23 cellular contexts compared by ENCODE assay signal in genomic region chr20:63394635-63395455, GRCh38. TPM values are rescaled to one million over a fixed set of nuclear protein-coding genes. Genes with fewer than 3 reads are reported as not detected.
DNase-seq lines count a peak whose midpoint lies in the region; ATAC-seq and TF ChIP-seq lines count a peak whose summit lies in the region.
"Had no signal": no experiment of that assay in that cellular context is flagged by ENCODE, and none has a peak within 500 bp of the region (broad histone marks: within the 10 kb centered on the region; RNA-seq: fewer than 3 reads in every experiment).

No MANE protein-coding gene starts in this region.

- WGBS in HUES64, result 85% methylated on average over 33 of the region's 33 CpGs

- DNase-seq in DMS 273 (lab: John Stamatoyannopoulos, UW; ENCODE audit: unreplicated experiment) (peak; percentile 72), DMS 273 treated with DMSO at 0.1 percent for 48 hours (lab: John Stamatoyannopoulos, UW) (no peak), retina (peak; percentile 5), uterus (no peak), NCI-H2107 (lab: John Stamatoyannopoulos, UW) (no peak)
- DNase-seq: ACHN; Caco-2; CD4-positive, alpha-beta memory T cell; GOT3; IMR-90; NCI-H1105 treated with DMSO at 0.1 percent for 48 hours; NCI-H2029 treated with DMSO at 0.1 percent for 48 hours; NCI-H2171; NCI-H345; OCI-M1; SHP77; SW 1271 had no signal

- no peak overlapping the region for H3K4me3 ChIP-seq in HUES64 (ENCODE audit: low read length)
- H3K4me3 ChIP-seq in iPS-15b (ENCODE audit: low read depth, low read length), result peak overlapping the region; percentile 13
- no peak overlapping the region for H3K4me3 ChIP-seq in uterus
- H3K4me3 ChIP-seq: BLaER1, SK-N-MC had no signal

- ATAC-seq in GM18505 (IDR thresholded peaks at IDR 0.05; ENCODE audit: unreplicated experiment), result no peak

- no peaks in the 10 kb centered on the region for H3K27me3 ChIP-seq in HUES64 (ENCODE audit: insufficient read depth, low read length)
- H3K27me3 ChIP-seq in iPS-15b (ENCODE audit: control insufficient read depth, insufficient read depth, low read length), result no peaks in the 10 kb centered on the region
- H3K27me3 ChIP-seq in uterus, result no peaks in the 10 kb centered on the region

- H3K4me1 ChIP-seq in HUES64 (ENCODE audit: insufficient read depth, low read length) (peaks cover 11% of the 10 kb centered on the region), iPS-15b (ENCODE audit: control insufficient read depth, insufficient read depth, low read length) (peaks cover 4% of the 10 kb centered on the region), uterus (no peaks in the 10 kb centered on the region)
- H3K4me1 ChIP-seq: BLaER1, Caco-2 had no signal

- intact Hi-C loops in uterus (cut with DNase I; ENCODE audit: low total_unique reads), result no loop called here

- H3K36me3 ChIP-seq in HUES64 (ENCODE audit: insufficient read depth, low read length), result no peaks in the 10 kb centered on the region
- H3K36me3 ChIP-seq in iPS-15b (ENCODE audit: control insufficient read depth, insufficient read depth, low read length), result no peaks in the 10 kb centered on the region
- no peaks in the 10 kb centered on the region for H3K36me3 ChIP-seq in uterus
- H3K36me3 ChIP-seq: BLaER1 had no signal

- peak overlapping the region; percentile 72; the same call in 1 of the 2 replicates for H3K27ac ChIP-seq in HUES64 (ENCODE audit: low read depth, low read length)
- H3K27ac ChIP-seq in uterus, result no peak overlapping the region
- H3K27ac ChIP-seq: 22Rv1, BLaER1, SK-N-MC had no signal

- TF ChIP-seq POLR2A in uterus (IDR thresholded peaks at IDR 0.05) (no peak), GM18505 (IDR thresholded peaks at IDR 0.05; ENCODE audit: borderline replicate concordance, extremely low read depth, insufficient read depth, insufficient read length) (no peak)

- no peak overlapping the region for H3K9ac ChIP-seq in HUES64 (ENCODE audit: low read depth, low read length)
- peak overlapping the region; percentile 37 for H3K9ac ChIP-seq in iPS-15b (ENCODE audit: low read depth, low read length)
- H3K9ac ChIP-seq: BLaER1 had no signal

- H3K9me3 ChIP-seq in HUES64 (ENCODE audit: insufficient read depth, low read depth, low read length) (peaks cover 18% of the 10 kb centered on the region), iPS-15b (ENCODE audit: control insufficient read depth, insufficient read depth, low read length) (no peaks in the 10 kb centered on the region), uterus (no peaks in the 10 kb centered on the region)
- H3K9me3 ChIP-seq: BLaER1 had no signal

- no peak for TF ChIP-seq CTCF in uterus (IDR thresholded peaks at IDR 0.05)

RNA-seq across cellular contexts. Expression of gene CHRNA4, which starts 33.7 kb away (rescaled TPM):
- polyA plus RNA-seq in HUES64 (2013, experiment 1 of 2), result 0.60 TPM
- 1.7 TPM for polyA plus RNA-seq in HUES64 (2013, experiment 2 of 2)
- total RNA-seq in uterus, result 1 to 10 TPM in 1 of 4 donors, under 1 TPM in 1, not detected in 2; 0.21 to 1.5 TPM
- total RNA-seq: CD4-positive, alpha-beta memory T cell; IMR-90 had no signal
- polyA plus RNA-seq: CD4-positive, alpha-beta memory T cell; IMR-90 had no signal

Comparison
In these comparisons a context has a peak if more than half of its experiments do, and no peak if none do; other contexts are left out.
1. DNase-seq: peak in DMS 273 (single experiment) and retina (single experiment); none in DMS 273 treated with DMSO at 0.1 percent for 48 hours (single experiment), uterus (0 of 2) and NCI-H2107 (single experiment).